1 cellular context compared by ENCODE assay signal in the genomic region with DNA sequence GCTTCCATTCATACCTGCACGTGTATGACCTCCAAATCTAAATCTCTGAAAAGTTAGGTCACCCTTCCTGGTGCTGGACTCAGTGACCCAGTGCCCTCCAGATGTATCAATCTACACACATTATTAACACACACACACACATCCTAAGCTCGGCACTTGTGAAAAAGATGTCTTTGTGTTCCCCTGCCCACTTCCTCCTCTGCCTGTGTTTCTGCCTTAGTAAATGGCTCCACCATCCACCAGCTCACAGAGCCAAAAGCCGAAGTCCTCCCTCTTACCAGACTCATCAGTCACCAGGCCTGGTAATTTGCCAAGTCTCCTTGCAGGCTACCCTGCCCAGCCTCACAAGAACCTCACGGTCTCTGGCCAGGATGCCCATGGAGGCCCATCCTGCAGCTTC.
TF ChIP-seq lines count a peak whose summit lies in the region.

No MANE protein-coding gene starts in this region.

TF ChIP-seq in H1, 55 proteins besides CTCF, POLR2A, EP300 and RAD21 (continued from another document):
- TF ChIP-seq RNF2 (IDR thresholded peaks at IDR 0.05; ENCODE audit: borderline replicate concordance, low read depth, low read length, missing control alignments, poor library complexity, severe bottlenecking) (no peak), JUN (IDR thresholded peaks at IDR 0.05; ENCODE audit: low read depth, low read length) (no peak), KDM5A (IDR thresholded peaks at IDR 0.05; ENCODE audit: low read length) (no peak), CREB1 (IDR thresholded peaks at IDR 0.05) (no peak), JUND (IDR thresholded peaks at IDR 0.05; ENCODE audit: low read length) (no peak), NANOG (IDR thresholded peaks at IDR 0.05; ENCODE audit: insufficient read depth, low read depth, low read length, poor library complexity, severe bottlenecking) (no peak), YY1 (IDR thresholded peaks at IDR 0.05; ENCODE audit: low read depth, low read length) (no peak), RBBP5 (IDR thresholded peaks at IDR 0.05; ENCODE audit: borderline replicate concordance, low read depth, low read length) (no peak), RXRA (IDR thresholded peaks at IDR 0.05; ENCODE audit: insufficient read depth, low read depth, low read length) (no peak), CTBP2 (IDR thresholded peaks at IDR 0.05; ENCODE audit: borderline replicate concordance, insufficient read depth, insufficient read length, low read length) (no peak), HDAC6 (IDR thresholded peaks at IDR 0.05; ENCODE audit: low read depth, low read length) (no peak), CEBPB (IDR thresholded peaks at IDR 0.05; ENCODE audit: low read depth, low read length) (no peak), PHF8 (conservative IDR thresholded peaks at IDR 0.05; ENCODE audit: low read depth, low read length) (no peak), TCF12 (IDR thresholded peaks at IDR 0.05; ENCODE audit: low read depth, low read length) (no peak), MAX (IDR thresholded peaks at IDR 0.05) (no peak), ZNF274 (IDR thresholded peaks at IDR 0.05; ENCODE audit: borderline replicate concordance, extremely low read depth, low read length) (no peak), CHD2 (IDR thresholded peaks at IDR 0.05; ENCODE audit: low read length) (no peak), SRF (IDR thresholded peaks at IDR 0.05; ENCODE audit: low read depth, low read length) (no peak)
TF ChIP-seq in H1: peak in this region for 0.
